In the genomic region with DNA sequence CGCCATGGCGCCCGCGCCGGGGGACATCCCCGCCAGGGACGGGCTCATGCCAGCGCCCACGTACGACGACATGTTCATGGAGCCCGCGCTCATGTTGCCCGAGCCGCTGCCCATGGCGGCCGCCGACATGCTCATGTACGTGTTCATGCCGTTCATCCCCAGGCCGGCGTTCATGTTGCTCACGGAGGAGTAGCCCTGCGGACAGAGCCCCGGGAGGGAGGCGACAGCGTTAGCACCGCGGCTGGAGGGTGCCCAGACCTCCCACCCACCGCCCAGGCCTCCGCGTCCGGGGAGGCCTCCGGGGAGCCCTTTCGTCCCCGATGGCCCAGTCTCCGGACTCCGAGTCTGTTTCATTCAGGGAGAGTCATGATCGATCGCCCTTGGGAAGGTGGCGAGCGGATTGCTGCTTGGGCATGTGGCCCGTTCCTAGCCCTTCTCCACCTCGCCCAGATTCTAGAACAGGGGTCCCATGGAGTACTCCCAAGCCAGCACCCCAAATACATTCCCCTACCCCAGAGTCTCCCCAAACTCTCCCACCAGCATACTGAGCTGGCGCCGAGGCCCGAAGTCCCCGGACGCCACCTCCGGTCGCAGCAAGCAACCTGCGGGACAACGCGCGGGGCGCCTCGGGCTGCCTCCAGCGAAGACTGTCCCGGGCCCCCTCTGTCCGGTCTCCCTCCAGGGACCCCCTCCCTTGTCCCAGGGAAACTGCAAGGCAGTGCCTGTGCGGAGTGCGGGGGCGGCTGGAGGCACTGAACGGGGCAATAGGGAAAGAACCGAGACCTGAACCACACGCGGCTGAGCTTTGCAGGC, we compare ENCODE assay signal across 10 cellular contexts. TPM values are rescaled to one million over a fixed set of nuclear protein-coding genes. Genes with fewer than 3 reads are reported as not detected.
A peak's percentile ranks its signal among the peaks of the same experiment; 100 is the strongest.
DNase-seq lines count a peak whose midpoint lies in the region; ATAC-seq, FAIRE-seq and TF ChIP-seq lines count a peak whose summit lies in the region.
"Had no signal": no experiment of that assay in that cellular context is flagged by ENCODE, and none has a peak within 500 bp of the region (broad histone marks: within the 10 kb centered on the region; RNA-seq: fewer than 3 reads in every experiment).

No MANE protein-coding gene starts in this region.

- TF ChIP-seq POLR2A in heart left ventricle (IDR thresholded peaks at IDR 0.05) = no peak

- DNase-seq in heart right ventricle (no peak), heart left ventricle (no peak), colonic mucosa (no peak), mucosa of descending colon (peak in 2 of 3 donors; percentile 40 to 70), D341Med (ENCODE audit: low spot score) (no peak), frontal cortex (ENCODE audit: low spot score in 2 of 2) (no peak), amygdala (lab: John Stamatoyannopoulos, UW) (no peak)
- DNase-seq: NCI-H446 treated with DMSO at 0.1 percent for 48 hours had no signal

- peak overlapping the region; percentile 55 to 87 for H3K9ac ChIP-seq in colonic mucosa (ENCODE audit: low read depth in 2 of 2, low read length in 2 of 2)

- 1% methylated on average over 55 to 67 of the region's 67 CpGs for WGBS in heart right ventricle, 2 donors
- WGBS in heart left ventricle, 4 donors = 2 to 3% (median 2%) methylated on average over 22 to 67 of the region's 67 CpGs

- H3K36me3 ChIP-seq in heart right ventricle (no peaks in the 10 kb centered on the region), heart left ventricle (no peaks in the 10 kb centered on the region), colonic mucosa (no peaks in the 10 kb centered on the region), mucosa of descending colon (ENCODE audit: low read depth) (no peaks in the 10 kb centered on the region)

- FAIRE-seq in frontal cortex (lab: Jason Lieb, UNC) = no peak

- peaks cover 0 to 36% (median 22%) of the 10 kb centered on the region in 9 donors for H3K4me1 ChIP-seq in heart right ventricle
- peaks cover 0 to 58% (median 7%) of the 10 kb centered on the region in 12 donors for H3K4me1 ChIP-seq in heart left ventricle
- H3K4me1 ChIP-seq in colonic mucosa = peaks cover 4% of the 10 kb centered on the region
- peaks cover 14% of the 10 kb centered on the region for H3K4me1 ChIP-seq in mucosa of descending colon (ENCODE audit: low read depth)

- H3K27ac ChIP-seq in heart right ventricle (no peak overlapping the region), heart left ventricle (no peak overlapping the region), colonic mucosa (peak overlapping the region; percentile 91)
- H3K27ac ChIP-seq: VCaP had no signal

- H3K27me3 ChIP-seq in heart right ventricle (peaks cover 64 to 100% (median 98%) of the 10 kb centered on the region in 7 donors), heart left ventricle (peaks cover 82 to 100% (median 97%) of the 10 kb centered on the region in 9 donors), colonic mucosa (peaks cover 26% of the 10 kb centered on the region)

- intact Hi-C loops in heart right ventricle (cut with DNase I) (no loop called here), heart left ventricle (cut with DNase I) (loop anchor here in 1 of 10 donors (10.0 kb wide), 1 partner anchor 238 kb away; no protein-coding TSS in a partner anchor), colonic mucosa (cut with DNase I) (loop anchor here (2.0 kb wide), 1 partner anchor 92 kb away; no protein-coding TSS in a partner anchor), mucosa of descending colon (cut with DNase I, micrococcal nuclease) (no loop called here)

- H3K4me3 ChIP-seq in heart right ventricle (peak overlapping the region in 6 of 10 donors; percentile 5 to 21 (median 11)), heart left ventricle (peak overlapping the region in 5 of 12 donors; percentile 5 to 24 (median 12)), colonic mucosa (peak overlapping the region; percentile 47), mucosa of descending colon (peak overlapping the region; percentile 46)

- H3K9me3 ChIP-seq in heart right ventricle (no peaks in the 10 kb centered on the region), heart left ventricle (no peaks in the 10 kb centered on the region), colonic mucosa (no peaks in the 10 kb centered on the region), mucosa of descending colon (no peaks in the 10 kb centered on the region)

- TF ChIP-seq CTCF in heart right ventricle (IDR thresholded peaks at IDR 0.05) = no peak
- TF ChIP-seq CTCF in heart left ventricle (IDR thresholded peaks at IDR 0.05) = no peak
- TF ChIP-seq CTCF in colonic mucosa (IDR thresholded peaks at IDR 0.05) = no peak
- no peak for TF ChIP-seq CTCF in mucosa of descending colon (IDR thresholded peaks at IDR 0.05)

- no peak for ATAC-seq in heart right ventricle
- ATAC-seq in heart left ventricle = no peak
- ATAC-seq in mucosa of descending colon = no peak
- ATAC-seq in GM18870 (IDR thresholded peaks at IDR 0.05; ENCODE audit: unreplicated experiment) = no peak

RNA-seq across cellular contexts. Expression of a gene that starts 1.2 kb away (rescaled TPM):
- not detected for total RNA-seq in heart right ventricle
- polyA plus RNA-seq in heart right ventricle = not detected
- not detected for total RNA-seq in heart left ventricle
- polyA plus RNA-seq in heart left ventricle = not detected
- 10 to 100 TPM; 27.9 to 29.1 TPM for total RNA-seq in colonic mucosa
- 10 to 100 TPM in 2 of 3 donors, 1 to 10 TPM in 1; 6.2 to 25.3 (median 11.9) TPM for total RNA-seq in mucosa of descending colon
- total RNA-seq in frontal cortex = not detected

Comparison
In these comparisons a context has a peak if more than half of its experiments do, and no peak if none do; other contexts are left out.
1. DNase-seq: peak in mucosa of descending colon (2 of 3); none in heart right ventricle (0 of 2), heart left ventricle (0 of 5), colonic mucosa (single experiment), D341Med (single experiment), frontal cortex (0 of 2) and amygdala (0 of 56).